ENCODE assay signal across 8 cellular contexts in genomic region chr17:44066204-44066930, GRCh38. TPM values are rescaled to one million over a fixed set of nuclear protein-coding genes. Genes with fewer than 3 reads are reported as not detected.
A peak's percentile ranks its signal among the peaks of the same experiment; 100 is the strongest.
DNase-seq lines count a peak whose midpoint lies in the region; ATAC-seq, FAIRE-seq and TF ChIP-seq lines count a peak whose summit lies in the region.

Gene LSM12 (minus strand): TSS chr17:44066671. CDS start chr17:44066587, 84 bp downstream.

- peak; percentile 78 for DNase-seq in GM18507 (ENCODE audit: extremely low spot score, insufficient read length, low read depth)
- DNase-seq in NCI-H2107 treated with DMSO at 0.1 percent for 48 hours (lab: John Stamatoyannopoulos, UW; ENCODE audit: unreplicated experiment): peak; percentile 80
- DNase-seq in UCSD-AML1 (lab: John Stamatoyannopoulos, UW; ENCODE audit: unreplicated experiment): peak; percentile 94
- peak; percentile 90 to 93 (median 91) for DNase-seq in body of pancreas
- peak; percentile 82 for DNase-seq in iPS DF 6.9 (ENCODE audit: low read depth, low spot score)
- peak; percentile 91 for DNase-seq in sigmoid colon

- H3K27me3 ChIP-seq in body of pancreas (no peaks in the 10 kb centered on the region), iPS DF 6.9 (ENCODE audit: control insufficient read depth, insufficient read depth, low read length) (no peaks in the 10 kb centered on the region), sigmoid colon (no peaks in the 10 kb centered on the region)

- H3K36me3 ChIP-seq in body of pancreas (replicated peaks in 1 of 2; ENCODE audit: insufficient read depth in 1 of 2, low read depth in 2 of 2): peaks cover 0 to 2% of the 10 kb centered on the region in 2 donors
- peaks cover 3% of the 10 kb centered on the region; the same call in 1 of the 2 replicates for H3K36me3 ChIP-seq in iPS DF 6.9 (ENCODE audit: control insufficient read depth, insufficient read depth, low read length)
- H3K36me3 ChIP-seq in sigmoid colon: peaks cover 0 to 28% (median 12%) of the 10 kb centered on the region in 4 donors

- intact Hi-C loops in body of pancreas (cut with DNase I): loop anchor here (5.0 kb wide), 1 partner anchor 51 kb away; no protein-coding TSS in a partner anchor
- intact Hi-C loops in sigmoid colon (cut with DNase I): no loop called here

- H3K9me3 ChIP-seq in body of pancreas (no peaks in the 10 kb centered on the region), iPS DF 6.9 (ENCODE audit: control insufficient read depth, insufficient read depth, low read length) (no peaks in the 10 kb centered on the region), sigmoid colon (no peaks in the 10 kb centered on the region)

- TF ChIP-seq POLR2A in body of pancreas (IDR thresholded peaks at IDR 0.05) (peak; percentile 62 to 89 (median 84)), sigmoid colon (IDR thresholded peaks at IDR 0.05) (peak; percentile 1 to 46)

- WGBS in body of pancreas, 2 donors: 0% methylated on average over 5 to 65 of the region's 65 CpGs
- no CpG with 5 or more reads among the region's 65 CpGs for WGBS in iPS DF 6.9 (ENCODE audit: insufficient coverage, insufficient read length)
- WGBS in sigmoid colon, 2 donors: 0% methylated on average over 65 of the region's 65 CpGs

- ATAC-seq in HG03064 (IDR thresholded peaks at IDR 0.05; ENCODE audit: low read depth, unreplicated experiment) (peak; percentile 45), body of pancreas (peak; percentile 85), HG03025 (IDR thresholded peaks at IDR 0.05; ENCODE audit: low FRiP score, unreplicated experiment) (no peak)

- peak within 1 kb of the TSS; percentile 72 to 97 (median 93) for H3K27ac ChIP-seq in body of pancreas
- no peak within 1 kb of the TSS for H3K27ac ChIP-seq in iPS DF 6.9 (ENCODE audit: low read length)
- H3K27ac ChIP-seq in sigmoid colon: peak within 1 kb of the TSS; percentile 94 to 98 (median 95)

- H3K4me1 ChIP-seq in body of pancreas (peaks cover 43% of the 10 kb centered on the region), iPS DF 6.9 (ENCODE audit: control insufficient read depth, insufficient read depth, low read length) (no peaks in the 10 kb centered on the region), sigmoid colon (peaks cover 0 to 39% (median 32%) of the 10 kb centered on the region in 4 donors)

- no peak for TF ChIP-seq EP300 in sigmoid colon (IDR thresholded peaks at IDR 0.05)

- TF ChIP-seq CTCF in body of pancreas (IDR thresholded peaks at IDR 0.05) (no peak), sigmoid colon (IDR thresholded peaks at IDR 0.05) (no peak)

- FAIRE-seq in GM18507 (lab: Jason Lieb, UNC): peak; percentile 89

- peak within 1 kb of the TSS; percentile 48 to 74 for H3K4me3 ChIP-seq in body of pancreas
- peak within 1 kb of the TSS; percentile 61 for H3K4me3 ChIP-seq in iPS DF 6.9 (ENCODE audit: low read length)
- peak within 1 kb of the TSS; percentile 68 to 82 (median 78) for H3K4me3 ChIP-seq in sigmoid colon

RNA-seq across cellular contexts. Expression of gene LSM12, which starts in this region (rescaled TPM):
- total RNA-seq in body of pancreas (10 to 100 TPM; 14.8 to 19.4 TPM), sigmoid colon (10 to 100 TPM; 33.8 to 46.9 (median 40.1) TPM)
- polyA plus RNA-seq in sigmoid colon: 10 to 100 TPM; 28.8 to 41.6 (median 37.9) TPM
